Comparison of ENCODE assay signal across 15 cellular contexts in genomic region chr15:76065267-76065666, GRCh38. TPM values are rescaled to one million over a fixed set of nuclear protein-coding genes. Genes with fewer than 3 reads are reported as not detected.
DNase-seq lines count a peak whose midpoint lies in the region; ATAC-seq and TF ChIP-seq lines count a peak whose summit lies in the region.
"Had no signal": no experiment of that assay in that cellular context is flagged by ENCODE, and none has a peak within 500 bp of the region (broad histone marks: within the 10 kb centered on the region; RNA-seq: fewer than 3 reads in every experiment).

No MANE protein-coding gene starts in this region.

- TF ChIP-seq CTCF in right atrium auricular region (IDR thresholded peaks at IDR 0.05) (no peak), NB4 (IDR thresholded peaks at IDR 0.05; ENCODE audit: low read depth, low read length) (no peak)

- no peaks in the 10 kb centered on the region for H3K9me3 ChIP-seq in right atrium auricular region
- H3K9me3 ChIP-seq: sigmoid colon had no signal

- H3K27me3 ChIP-seq in right atrium auricular region: no peaks in the 10 kb centered on the region

- TF ChIP-seq POLR2A in NB4 (IDR thresholded peaks at IDR 0.05; ENCODE audit: extremely low read depth, insufficient read length): no peak

- DNase-seq in Right ventricle myocardium inferior (ENCODE audit: missing footprints) (no peak), right atrium auricular region (ENCODE audit: low spot score) (no peak), NB4 (ENCODE audit: low read depth) (peak; percentile 83), cerebellum (ENCODE audit: low spot score) (no peak), DMS153 treated with DMSO at 0.1 percent for 48 hours (lab: John Stamatoyannopoulos, UW; ENCODE audit: unreplicated experiment) (no peak)
- DNase-seq in activated naive CD4-positive, alpha-beta T cell treated with anti-CD3 and anti-CD28 coated beads, Interleukin-2, amount 50 U/mL, for 72 hours (ENCODE audit: low spot score in 2 of 2): no peak
- DNase-seq in stimulated activated effector memory CD8-positive, alpha-beta T cell treated with anti-CD3 and anti-CD28 coated beads, Interleukin-12 subunit alpha, Interleukin-12 subunit beta, amount 100 ng/mL, for 72 hours (ENCODE audit: low spot score in 2 of 2): no peak
- DNase-seq: GOT3, naive B cell, NCI-H2227 treated with DMSO at 0.1 percent for 48 hours, sigmoid colon had no signal

- no peaks in the 10 kb centered on the region for H3K36me3 Mint-ChIP-seq in activated naive CD4-positive, alpha-beta T cell treated with anti-CD3 and anti-CD28 coated beads, Interleukin-2, amount 50 U/mL, for 72 hours
- H3K36me3 Mint-ChIP-seq in stimulated activated effector memory CD8-positive, alpha-beta T cell treated with anti-CD3 and anti-CD28 coated beads, Interleukin-12 subunit alpha, Interleukin-12 subunit beta, amount 100 ng/mL, for 72 hours: no peaks in the 10 kb centered on the region
- H3K36me3 Mint-ChIP-seq: naive B cell had no signal

- H3K27ac ChIP-seq in right atrium auricular region: no peak overlapping the region
- H3K27ac ChIP-seq: sigmoid colon had no signal

- H3K4me3 ChIP-seq in right atrium auricular region (no peak overlapping the region), NB4 (ENCODE audit: low read depth, low read length) (no peak overlapping the region)
- H3K4me3 ChIP-seq: sigmoid colon had no signal

- peaks cover 0 to 2% of the 10 kb centered on the region in 2 donors for H3K4me1 ChIP-seq in right atrium auricular region

- no peaks in the 10 kb centered on the region for H3K36me3 ChIP-seq in right atrium auricular region
- H3K36me3 ChIP-seq: sigmoid colon had no signal

- no peak overlapping the region for H3K4me3 Mint-ChIP-seq in stimulated activated effector memory CD8-positive, alpha-beta T cell treated with anti-CD3 and anti-CD28 coated beads, Interleukin-12 subunit alpha, Interleukin-12 subunit beta, amount 100 ng/mL, for 72 hours
- H3K4me3 Mint-ChIP-seq: naive B cell had no signal

- intact Hi-C loops in Right ventricle myocardium inferior (cut with DNase I): no loop called here

- peak; percentile 34 for ATAC-seq in Right ventricle myocardium inferior
- ATAC-seq in activated naive CD4-positive, alpha-beta T cell treated with anti-CD3 and anti-CD28 coated beads, Interleukin-2, amount 50 U/mL, for 72 hours: peak; percentile 87 to 89
- ATAC-seq in stimulated activated effector memory CD8-positive, alpha-beta T cell treated with anti-CD3 and anti-CD28 coated beads, Interleukin-12 subunit alpha, Interleukin-12 subunit beta, amount 100 ng/mL, for 72 hours: peak; percentile 87
- ATAC-seq in GM21360 (IDR thresholded peaks at IDR 0.05; ENCODE audit: unreplicated experiment): no peak

- no peak overlapping the region for H3K27ac Mint-ChIP-seq in activated naive CD4-positive, alpha-beta T cell treated with anti-CD3 and anti-CD28 coated beads, Interleukin-2, amount 50 U/mL, for 72 hours
- H3K27ac Mint-ChIP-seq in stimulated activated effector memory CD8-positive, alpha-beta T cell treated with anti-CD3 and anti-CD28 coated beads, Interleukin-12 subunit alpha, Interleukin-12 subunit beta, amount 100 ng/mL, for 72 hours: no peak overlapping the region

- no peaks in the 10 kb centered on the region for H3K9me3 Mint-ChIP-seq in activated naive CD4-positive, alpha-beta T cell treated with anti-CD3 and anti-CD28 coated beads, Interleukin-2, amount 50 U/mL, for 72 hours
- H3K9me3 Mint-ChIP-seq in stimulated activated effector memory CD8-positive, alpha-beta T cell treated with anti-CD3 and anti-CD28 coated beads, Interleukin-12 subunit alpha, Interleukin-12 subunit beta, amount 100 ng/mL, for 72 hours: no peaks in the 10 kb centered on the region
- H3K9me3 Mint-ChIP-seq: naive B cell had no signal

- peaks cover 25% of the 10 kb centered on the region for H3K4me1 Mint-ChIP-seq in stimulated activated effector memory CD8-positive, alpha-beta T cell treated with anti-CD3 and anti-CD28 coated beads, Interleukin-12 subunit alpha, Interleukin-12 subunit beta, amount 100 ng/mL, for 72 hours

RNA-seq across cellular contexts. Expression of gene TMEM266, which starts 5.5 kb away (rescaled TPM):
- total RNA-seq in Right ventricle myocardium inferior: not detected
- under 1 TPM in 1 of 2 donors, not detected in 1; 0.20 TPM for total RNA-seq in right atrium auricular region
- total RNA-seq in activated naive CD4-positive, alpha-beta T cell treated with anti-CD3 and anti-CD28 coated beads, Interleukin-2, amount 50 U/mL, for 72 hours: not detected
- 4.6 TPM for total RNA-seq in cerebellum
- total RNA-seq: endothelial cell of umbilical vein, M059J had no signal

RNA-seq across cellular contexts. Expression of gene NRG4, which starts 53.0 kb away (rescaled TPM):
- total RNA-seq in Right ventricle myocardium inferior (not detected), right atrium auricular region (1 to 10 TPM in 1 of 2 donors, under 1 TPM in 1; 0.63 to 1.1 TPM), cerebellum (2.2 TPM)
- not detected for total RNA-seq in activated naive CD4-positive, alpha-beta T cell treated with anti-CD3 and anti-CD28 coated beads, Interleukin-2, amount 50 U/mL, for 72 hours
- total RNA-seq: endothelial cell of umbilical vein, kidney epithelial cell, M059J, sigmoid colon had no signal
